In genomic region chr5:87966213-87966612, GRCh38 we compare ENCODE assay signal across 24 cellular contexts.
"Had no signal": no experiment of that assay in that cellular context is flagged by ENCODE, and none has a peak within 500 bp of the region (broad histone marks: within the 10 kb centered on the region; RNA-seq: fewer than 3 reads in every experiment).

No MANE protein-coding gene starts in this region.

- FAIRE-seq: endothelial cell of umbilical vein, frontal cortex had no signal

- ATAC-seq: foreskin keratinocyte; gastroesophageal sphincter; heart left ventricle; left cardiac atrium; left lung; left ventricle myocardium superior; lower lobe of right lung; mucosa of descending colon; naive thymus-derived CD8-positive, alpha-beta T cell had no signal

- H2AFZ ChIP-seq: hepatocyte had no signal

- H3K4me1 ChIP-seq: colonic mucosa, esophagus muscularis mucosa, foreskin keratinocyte, gastroesophageal sphincter, heart left ventricle, left lung, lower lobe of right lung had no signal

- H3K27me3 ChIP-seq: colonic mucosa, dorsolateral prefrontal cortex, esophagus muscularis mucosa, foreskin keratinocyte, gastroesophageal sphincter, heart left ventricle, hepatocyte, left lung had no signal

- H3K27ac ChIP-seq: colonic mucosa, dorsolateral prefrontal cortex, esophagus muscularis mucosa, foreskin keratinocyte, gastroesophageal sphincter, heart left ventricle, hepatocyte, left lung, lower lobe of right lung had no signal

- H3K79me2 ChIP-seq: hepatocyte had no signal

- H3K4me3 ChIP-seq: colonic mucosa, dorsolateral prefrontal cortex, esophagus muscularis mucosa, gastroesophageal sphincter, heart left ventricle, hepatocyte, left lung, lower lobe of right lung, mucosa of descending colon had no signal

- H3K36me3 ChIP-seq: colonic mucosa, esophagus muscularis mucosa, gastroesophageal sphincter, heart left ventricle, left lung, lower lobe of right lung had no signal

- H3K4me2 ChIP-seq: hepatocyte had no signal

- H3K9me3 ChIP-seq: colonic mucosa, esophagus muscularis mucosa, gastroesophageal sphincter, heart left ventricle, left lung, lower lobe of right lung, mucosa of descending colon had no signal

- DNase-seq: colonic mucosa; cortex of kidney; dermis blood vessel endothelial cell; dorsolateral prefrontal cortex; effector CD4-positive, alpha-beta T cell; effector memory CD4-positive, alpha-beta T cell; foreskin keratinocyte; heart left ventricle; hypothalamus; immature natural killer cell; islet precursor cell; left cardiac atrium; left lung; left ventricle myocardium superior; lower lobe of right lung; mesenchymal stem cell; mucosa of descending colon; naive B cell; naive thymus-derived CD8-positive, alpha-beta T cell had no signal
